1 cellular context compared by ENCODE assay signal in genomic region chr22:37253164-37253660, GRCh38.
TF ChIP-seq lines count a peak whose summit lies in the region.

No MANE protein-coding gene starts in this region.

TF ChIP-seq in GM23338, 12 proteins besides CTCF, POLR2A, EP300 and RAD21 (continued from another document):
- TF ChIP-seq ZNF462 (CRISPR knock-in tag; IDR thresholded peaks at IDR 0.05): no peak
- no peak for TF ChIP-seq EZH2 (IDR thresholded peaks at IDR 0.05; ENCODE audit: low read depth, unreplicated experiment)
- no peak for TF ChIP-seq REST (IDR thresholded peaks at IDR 0.05; ENCODE audit: unreplicated experiment)
- TF ChIP-seq STAT1 (IDR thresholded peaks at IDR 0.05; ENCODE audit: unreplicated experiment): no peak
- no peak for TF ChIP-seq NANOG (IDR thresholded peaks at IDR 0.05; ENCODE audit: borderline replicate concordance)
- no peak for TF ChIP-seq ZNF331 (CRISPR knock-in tag; IDR thresholded peaks at IDR 0.05; ENCODE audit: low read depth)
- TF ChIP-seq, protein P1, sequence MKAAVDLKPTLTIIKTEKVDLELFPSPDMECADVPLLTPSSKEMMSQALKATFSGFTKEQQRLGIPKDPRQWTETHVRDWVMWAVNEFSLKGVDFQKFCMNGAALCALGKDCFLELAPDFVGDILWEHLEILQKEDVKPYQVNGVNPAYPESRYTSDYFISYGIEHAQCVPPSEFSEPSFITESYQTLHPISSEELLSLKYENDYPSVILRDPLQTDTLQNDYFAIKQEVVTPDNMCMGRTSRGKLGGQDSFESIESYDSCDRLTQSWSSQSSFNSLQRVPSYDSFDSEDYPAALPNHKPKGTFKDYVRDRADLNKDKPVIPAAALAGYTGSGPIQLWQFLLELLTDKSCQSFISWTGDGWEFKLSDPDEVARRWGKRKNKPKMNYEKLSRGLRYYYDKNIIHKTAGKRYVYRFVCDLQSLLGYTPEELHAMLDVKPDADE (IDR thresholded peaks at IDR 0.05): no peak
- no peak for TF ChIP-seq EZH2phosphoT487 (IDR thresholded peaks at IDR 0.05; ENCODE audit: unreplicated experiment)
- no peak for TF ChIP-seq POLR2AphosphoS5 (IDR thresholded peaks at IDR 0.05; ENCODE audit: low read depth)
- TF ChIP-seq JUNB (IDR thresholded peaks at IDR 0.05; ENCODE audit: unreplicated experiment): no peak
- TF ChIP-seq CREB1 (CRISPR knock-in tag; IDR thresholded peaks at IDR 0.05; ENCODE audit: low read depth): no peak
